Comparison of ENCODE assay signal across 8 cellular contexts in genomic region chr1:203005395-203006142, GRCh38. TPM values are rescaled to one million over a fixed set of nuclear protein-coding genes. Genes with fewer than 3 reads are reported as not detected.
A peak's percentile ranks its signal among the peaks of the same experiment; 100 is the strongest.
DNase-seq lines count a peak whose midpoint lies in the region; ATAC-seq and TF ChIP-seq lines count a peak whose summit lies in the region.
"Not testable (repeated sequence)": the region's sequence is repeated elsewhere in the genome, so short reads cannot be mapped to it uniquely, and the experiment has no call there.

No MANE protein-coding gene starts in this region.

- peak overlapping the region; percentile 71; the same call in 1 of the 2 replicates for H2AFZ ChIP-seq in OCI-LY7 (ENCODE audit: low read length)

- CTCF ChIA-PET in CD8-positive, alpha-beta T cell (lab: Charles Lee) = interaction anchor here (0.8 to 0.9 kb wide), 2 partner anchors 38 to 286 kb away, joined by 3 to 4 read pairs; no protein-coding TSS in a partner anchor
- CTCF ChIA-PET in OCI-LY7 (lab: Charles Lee; ENCODE audit: unreplicated experiment) = not testable (repeated sequence)
- CTCF ChIA-PET in naive thymus-derived CD4-positive, alpha-beta T cell (lab: Charles Lee) = interaction anchor here (0.6 to 2.1 kb wide), 6 partner anchors 8 to 1803 kb away, joined by 3 to 9 read pairs (median 4); partner anchors contain the start of gene KLHL12

- not testable (repeated sequence) for BruUV-seq in OCI-LY7 (replicated peaks; lab: Mats Ljungman, UMichigan)

- H3K4me3 ChIP-seq in CD8-positive, alpha-beta T cell (ENCODE audit: low read depth, low read length) = peak overlapping the region; percentile 92
- H3K4me3 ChIP-seq in HUES64 (ENCODE audit: low read length) (peak overlapping the region; percentile 89), OCI-LY7 (ENCODE audit: low read depth, low read length, poor library complexity, severe bottlenecking) (peak overlapping the region; percentile 84), WERI-Rb-1 (ENCODE audit: low read depth, low read length) (peak overlapping the region; percentile 98)
- H3K4me3 ChIP-seq in naive thymus-derived CD4-positive, alpha-beta T cell (ENCODE audit: low read length) = not testable (repeated sequence)

- H4K20me1 ChIP-seq in OCI-LY7 (ENCODE audit: insufficient read depth, low read length) = not testable (repeated sequence)

- not testable (repeated sequence) for H3K27ac ChIP-seq in CD8-positive, alpha-beta T cell (ENCODE audit: low read depth, low read length); OCI-LY7 (ENCODE audit: low read depth, low read length, poor library complexity, severe bottlenecking)
- H3K27ac ChIP-seq in HUES64 (ENCODE audit: low read depth, low read length) = peak overlapping the region; percentile 83; the same call in 1 of the 2 replicates
- H3K27ac ChIP-seq in WERI-Rb-1 = peak overlapping the region; percentile 88
- peak overlapping the region; percentile 90 for H3K27ac ChIP-seq in naive thymus-derived CD4-positive, alpha-beta T cell (ENCODE audit: low read depth, low read length)

- H3K4me1 Mint-ChIP-seq in CD8-positive, alpha-beta T cell (ENCODE audit: low read depth) = peaks cover 33% of the 10 kb centered on the region
- H3K4me1 Mint-ChIP-seq in activated naive CD8-positive, alpha-beta T cell (ENCODE audit: low read depth) = peaks cover 28% of the 10 kb centered on the region
- H3K4me1 Mint-ChIP-seq in naive thymus-derived CD4-positive, alpha-beta T cell = peaks cover 20 to 37% (median 28%) of the 10 kb centered on the region in 7 donors
- H3K4me1 Mint-ChIP-seq in stimulated activated naive CD8-positive, alpha-beta T cell treated with anti-CD3 and anti-CD28 coated beads, Interleukin-15, amount 100 ng/mL, for 72 hours = peaks cover 27% of the 10 kb centered on the region

- H3K4me3 Mint-ChIP-seq in CD8-positive, alpha-beta T cell = peak overlapping the region; percentile 97
- H3K4me3 Mint-ChIP-seq in activated naive CD8-positive, alpha-beta T cell = peak overlapping the region; percentile 98
- H3K4me3 Mint-ChIP-seq in naive thymus-derived CD4-positive, alpha-beta T cell = peak overlapping the region; percentile 91 to 100 (median 96)
- H3K4me3 Mint-ChIP-seq in stimulated activated naive CD8-positive, alpha-beta T cell treated with anti-CD3 and anti-CD28 coated beads, Interleukin-15, amount 100 ng/mL, for 72 hours = peak overlapping the region; percentile 85 to 100

- TF ChIP-seq POLR2A in erythroblast (IDR thresholded peaks at IDR 0.05; ENCODE audit: low read length) = peak; percentile 52

- H3K36me3 ChIP-seq in CD8-positive, alpha-beta T cell (ENCODE audit: insufficient read depth, low read length) = not testable (repeated sequence)
- H3K36me3 ChIP-seq in HUES64 (ENCODE audit: insufficient read depth, low read length) = peaks cover 21% of the 10 kb centered on the region
- peaks cover 21% of the 10 kb centered on the region for H3K36me3 ChIP-seq in OCI-LY7 (ENCODE audit: insufficient read depth, low read length)
- H3K36me3 ChIP-seq in WERI-Rb-1 = peaks cover 25% of the 10 kb centered on the region
- H3K36me3 ChIP-seq in naive thymus-derived CD4-positive, alpha-beta T cell (ENCODE audit: control insufficient read depth in 2 of 3, insufficient read depth in 3 of 3, low read length in 3 of 3) = peaks cover 0 to 23% (median 4%) of the 10 kb centered on the region in 3 experiments

- H3K9ac ChIP-seq in HUES64 (ENCODE audit: low read depth, low read length) = peak overlapping the region; percentile 91; the same call in 1 of the 2 replicates

- not testable (repeated sequence) for TF ChIP-seq CTCF in CD8-positive, alpha-beta T cell (IDR thresholded peaks at IDR 0.05); OCI-LY7 (conservative IDR thresholded peaks at IDR 0.05; ENCODE audit: low read length); WERI-Rb-1 (IDR thresholded peaks at IDR 0.05; ENCODE audit: low read depth, low read length)

- H3K9me2 ChIP-seq in OCI-LY7 (ENCODE audit: insufficient read depth, low read length) = not testable (repeated sequence)

- H3K4me1 ChIP-seq in CD8-positive, alpha-beta T cell (ENCODE audit: insufficient read depth, low read length) = peaks cover 12% of the 10 kb centered on the region
- H3K4me1 ChIP-seq in HUES64 (ENCODE audit: insufficient read depth, low read length) (peaks cover 13% of the 10 kb centered on the region; the same call in 1 of the 2 replicates), OCI-LY7 (ENCODE audit: insufficient read depth, low read length, poor library complexity, severe bottlenecking) (peaks cover 17% of the 10 kb centered on the region)
- H3K4me1 ChIP-seq in naive thymus-derived CD4-positive, alpha-beta T cell (ENCODE audit: control insufficient read depth in 2 of 2, insufficient read depth in 2 of 2, low read length in 2 of 2) = peaks cover 10 to 14% of the 10 kb centered on the region in 2 donors

- not testable (repeated sequence) for H3K27me3 ChIP-seq in CD8-positive, alpha-beta T cell (ENCODE audit: insufficient read depth, low read length); HUES64 (ENCODE audit: insufficient read depth, low read length); WERI-Rb-1 (ENCODE audit: insufficient read depth, low read depth, severe bottlenecking); naive thymus-derived CD4-positive, alpha-beta T cell (ENCODE audit: control insufficient read depth in 2 of 2, insufficient read depth in 2 of 2, low read length in 2 of 2)

- H3K27me3 Mint-ChIP-seq in CD8-positive, alpha-beta T cell (ENCODE audit: low read depth); activated naive CD8-positive, alpha-beta T cell; naive thymus-derived CD4-positive, alpha-beta T cell; stimulated activated naive CD8-positive, alpha-beta T cell treated with anti-CD3 and anti-CD28 coated beads, Interleukin-15, amount 100 ng/mL, for 72 hours: not testable (repeated sequence)

- H3K79me2 ChIP-seq in OCI-LY7 (ENCODE audit: insufficient read depth, low read depth, low read length) = peaks cover 30% of the 10 kb centered on the region

- not testable (repeated sequence) for H3K9me3 ChIP-seq in CD8-positive, alpha-beta T cell (ENCODE audit: low read length); HUES64 (ENCODE audit: insufficient read depth, low read depth, low read length); OCI-LY7 (ENCODE audit: low read length); WERI-Rb-1 (ENCODE audit: severe bottlenecking); naive thymus-derived CD4-positive, alpha-beta T cell (ENCODE audit: control insufficient read depth in 2 of 3, low read length in 3 of 3)

- intact Hi-C loops in CD8-positive, alpha-beta T cell (cut with DNase I, micrococcal nuclease) = loop anchor here (2.0 to 10.0 kb wide), 7 partner anchors 37 to 1498 kb away; partner anchors contain the start of genes CSRP1 (in 1 of the 2), KDM5B (in 1 of the 2), PPP1R12B (in 1 of the 2) and PTPN7 (in 1 of the 2)
- intact Hi-C loops in OCI-LY7 (cut with micrococcal nuclease; ENCODE audit: unreplicated experiment) = loop anchor here (10.0 kb wide), 2 partner anchors 391 to 661 kb away; partner anchors contain the start of genes PPP1R12B and UBE2T
- intact Hi-C loops in naive thymus-derived CD4-positive, alpha-beta T cell (cut with micrococcal nuclease) = loop anchor here (2.0 to 10.0 kb wide), 3 partner anchors 39 to 841 kb away; partner anchors contain the start of genes PCAT6 (in 2 of the 2), CYB5R1 (in 1 of the 2) and PTPN7 (in 1 of the 2)

- H3K9me3 Mint-ChIP-seq in CD8-positive, alpha-beta T cell; activated naive CD8-positive, alpha-beta T cell (ENCODE audit: low read depth); naive thymus-derived CD4-positive, alpha-beta T cell; stimulated activated naive CD8-positive, alpha-beta T cell treated with anti-CD3 and anti-CD28 coated beads, Interleukin-15, amount 100 ng/mL, for 72 hours: not testable (repeated sequence)

- peak overlapping the region; percentile 72; the same call in 1 of the 2 replicates for H3K4me2 ChIP-seq in OCI-LY7 (ENCODE audit: low read length)

- POLR2A ChIA-PET in CD8-positive, alpha-beta T cell (lab: Charles Lee) = interaction anchor here (0.6 to 2.9 kb wide), 3 partner anchors 13 to 255 kb away, joined by 3 to 10 read pairs (median 4); no protein-coding TSS in a partner anchor
- POLR2A ChIA-PET in OCI-LY7 (lab: Charles Lee) = interaction anchor here (1.1 to 2.1 kb wide), 3 partner anchors 33 to 115 kb away, joined by 3 to 8 read pairs (median 3); no protein-coding TSS in a partner anchor
- POLR2A ChIA-PET in naive thymus-derived CD4-positive, alpha-beta T cell (lab: Charles Lee) = interaction anchor here (0.6 to 3.3 kb wide), 7 partner anchors 20 to 789 kb away, joined by 3 to 23 read pairs (median 3); partner anchors contain the start of genes KLHL12 and PPFIA4

- not testable (repeated sequence) for ATAC-seq in CD8-positive, alpha-beta T cell; naive thymus-derived CD4-positive, alpha-beta T cell; stimulated activated naive CD8-positive, alpha-beta T cell treated with anti-CD3 and anti-CD28 coated beads, Interleukin-15, amount 100 ng/mL, for 72 hours

- H3K27ac Mint-ChIP-seq in CD8-positive, alpha-beta T cell = not testable (repeated sequence)
- H3K27ac Mint-ChIP-seq in activated naive CD8-positive, alpha-beta T cell = peak overlapping the region; percentile 97
- H3K27ac Mint-ChIP-seq in naive thymus-derived CD4-positive, alpha-beta T cell = peak overlapping the region; percentile 32 to 99 (median 96)
- peak overlapping the region; percentile 21 to 97 for H3K27ac Mint-ChIP-seq in stimulated activated naive CD8-positive, alpha-beta T cell treated with anti-CD3 and anti-CD28 coated beads, Interleukin-15, amount 100 ng/mL, for 72 hours

- not testable (repeated sequence) for DNase-seq in CD8-positive, alpha-beta T cell; OCI-LY7 (ENCODE audit: low spot score); naive thymus-derived CD4-positive, alpha-beta T cell; stimulated activated naive CD8-positive, alpha-beta T cell treated with anti-CD3 and anti-CD28 coated beads, Interleukin-15, amount 100 ng/mL, for 72 hours
- peak; percentile 76 for DNase-seq in WERI-Rb-1
- peak; percentile 91 to 95 for DNase-seq in erythroblast (lab: John Stamatoyannopoulos, UW)

- H3K36me3 Mint-ChIP-seq in CD8-positive, alpha-beta T cell = peaks cover 25% of the 10 kb centered on the region
- not testable (repeated sequence) for H3K36me3 Mint-ChIP-seq in activated naive CD8-positive, alpha-beta T cell
- H3K36me3 Mint-ChIP-seq in naive thymus-derived CD4-positive, alpha-beta T cell = peaks cover 5 to 13% (median 6%) of the 10 kb centered on the region in 5 donors

- WGBS in HUES64 = 50% methylated on average over 16 of the region's 17 CpGs

RNA-seq across cellular contexts. Expression of gene TMEM183A, which starts 1.6 kb away (rescaled TPM):
- 100 to 1,000 TPM; 201 to 214 TPM for total RNA-seq in CD8-positive, alpha-beta T cell
- polyA plus RNA-seq in HUES64 (2013, experiment 1 of 2) = 89.6 TPM
- 84.4 TPM for polyA plus RNA-seq in HUES64 (2013, experiment 2 of 2)
- 92.4 and 99.3 TPM in 2 replicates for total RNA-seq in OCI-LY7 (2014; rRNA removed; shearing (Covaris generic))
- total RNA-seq in OCI-LY7 (2022) = 75.5 and 83.9 TPM in 2 replicates
- 100 to 1,000 TPM in 2 of 5 experiments, 10 to 100 TPM in 3; 61.4 to 134 (median 77.0) TPM for total RNA-seq in naive thymus-derived CD4-positive, alpha-beta T cell
- 10 to 100 TPM; 42.5 to 56.0 TPM for polyA plus RNA-seq in naive thymus-derived CD4-positive, alpha-beta T cell

RNA-seq across cellular contexts. Expression of gene PPFIA4, which starts 20.7 kb away (rescaled TPM):
- total RNA-seq in CD8-positive, alpha-beta T cell = 1 to 10 TPM in 1 of 2 experiments, under 1 TPM in 1; 0.33 to 1.1 TPM
- polyA plus RNA-seq in HUES64 (2013, experiment 1 of 2) = 2.9 TPM
- polyA plus RNA-seq in HUES64 (2013, experiment 2 of 2) = 6.5 TPM
- total RNA-seq in OCI-LY7 (2014; rRNA removed; shearing (Covaris generic)) = 0.03 and 0.93 TPM in 2 replicates
- total RNA-seq in OCI-LY7 (2022) = 0.55 and 2.7 TPM in 2 replicates
- total RNA-seq in naive thymus-derived CD4-positive, alpha-beta T cell = 10 to 100 TPM in 1 of 5 experiments, 1 to 10 TPM in 2, under 1 TPM in 2; 0.40 to 45.5 (median 2.4) TPM
- not detected for polyA plus RNA-seq in naive thymus-derived CD4-positive, alpha-beta T cell

RNA-seq across cellular contexts. Expression of gene CYB5R1, which starts 38.5 kb away (rescaled TPM):
- total RNA-seq in CD8-positive, alpha-beta T cell = 10 to 100 TPM; 34.6 to 36.0 TPM
- polyA plus RNA-seq in HUES64 (2013, experiment 1 of 2) = 11.8 TPM
- polyA plus RNA-seq in HUES64 (2013, experiment 2 of 2) = 12.6 TPM
- total RNA-seq in OCI-LY7 (2014; rRNA removed; shearing (Covaris generic)) = 12.8 and 14.5 TPM in 2 replicates
- 19.3 and 22.2 TPM in 2 replicates for total RNA-seq in OCI-LY7 (2022)
- 10 to 100 TPM; 22.8 to 50.2 (median 48.0) TPM for total RNA-seq in naive thymus-derived CD4-positive, alpha-beta T cell
- 10 to 100 TPM; 63.1 to 71.3 TPM for polyA plus RNA-seq in naive thymus-derived CD4-positive, alpha-beta T cell

RNA-seq across cellular contexts. Expression of gene ADIPOR1, which starts 47.5 kb away (rescaled TPM):
- total RNA-seq in CD8-positive, alpha-beta T cell = 100 to 1,000 TPM; 106 to 117 TPM
- 49.8 TPM for polyA plus RNA-seq in HUES64 (2013, experiment 1 of 2)
- polyA plus RNA-seq in HUES64 (2013, experiment 2 of 2) = 55.8 TPM
- total RNA-seq in OCI-LY7 (2014; rRNA removed; shearing (Covaris generic)) = 49.4 and 55.2 TPM in 2 replicates
- total RNA-seq in OCI-LY7 (2022) = 55.0 and 57.4 TPM in 2 replicates
- total RNA-seq in naive thymus-derived CD4-positive, alpha-beta T cell = 10 to 100 TPM; 51.9 to 84.5 (median 69.6) TPM
- 10 to 100 TPM; 56.8 to 93.8 TPM for polyA plus RNA-seq in naive thymus-derived CD4-positive, alpha-beta T cell
